8 cellular contexts compared by ENCODE assay signal in genomic region chr3:136659253-136659652, GRCh38.
DNase-seq lines count a peak whose midpoint lies in the region; ATAC-seq, FAIRE-seq and TF ChIP-seq lines count a peak whose summit lies in the region.

No MANE protein-coding gene starts in this region.

- TF ChIP-seq POLR2A in GM12892 (IDR thresholded peaks at IDR 0.05; ENCODE audit: low read depth, low read length) = no peak

- DNase-seq in GM12892 (ENCODE audit: insufficient read length) (no peak), NCI-H446 treated with DMSO at 0.1 percent for 48 hours (lab: John Stamatoyannopoulos, UW) (peak; percentile 58), fibroblast of gingiva (ENCODE audit: low read depth) (peak; percentile 85), occipital lobe (lab: John Stamatoyannopoulos, UW) (peak; percentile 42), cortex of kidney (lab: John Stamatoyannopoulos, UW) (no peak), Right ventricle myocardium inferior (ENCODE audit: missing footprints) (no peak)
- no peak for DNase-seq in stimulated activated CD4-positive, alpha-beta T cell treated with anti-CD3 and anti-CD28 coated beads, Interleukin-2, amount 100 ng/mL, for 24 hours

- intact Hi-C loops in Right ventricle myocardium inferior (cut with DNase I) = no loop called here

- ATAC-seq in GM21367 (IDR thresholded peaks at IDR 0.05; ENCODE audit: unreplicated experiment) (no peak), Right ventricle myocardium inferior (no peak)

- FAIRE-seq in GM12892 (lab: Jason Lieb, UNC) = peak; percentile 75

Comparison
In these comparisons a context has a peak if more than half of its experiments do, and no peak if none do; other contexts are left out.
1. DNase-seq: peak in NCI-H446 treated with DMSO at 0.1 percent for 48 hours (single experiment), fibroblast of gingiva (single experiment) and occipital lobe (single experiment); none in GM12892 (single experiment), stimulated activated CD4-positive, alpha-beta T cell treated with anti-CD3 and anti-CD28 coated beads, Interleukin-2, amount 100 ng/mL, for 24 hours (0 of 2), cortex of kidney (single experiment) and Right ventricle myocardium inferior (single experiment).